ENCODE assay signal across 8 cellular contexts in the genomic region with DNA sequence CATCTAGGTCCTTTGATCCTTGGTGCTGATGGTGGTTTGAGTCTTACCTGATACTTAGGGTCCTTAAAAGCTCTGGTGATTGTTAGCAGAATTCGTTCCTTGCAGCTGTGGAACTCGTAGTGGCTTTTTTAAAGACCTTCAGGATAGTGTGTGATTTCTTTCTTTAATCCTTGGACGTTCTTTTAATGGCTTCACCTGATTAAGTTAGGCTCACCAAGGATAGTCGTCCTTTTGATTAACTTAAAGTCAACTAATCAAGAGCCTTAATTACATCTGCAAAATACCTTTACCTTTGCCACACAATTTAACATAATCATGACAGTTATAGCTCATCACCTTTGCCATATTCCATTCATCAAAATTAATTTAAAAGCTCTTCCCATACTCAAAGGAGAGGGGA.
"Had no signal": no experiment of that assay in that cellular context is flagged by ENCODE, and none has a peak within 500 bp of the region (broad histone marks: within the 10 kb centered on the region; RNA-seq: fewer than 3 reads in every experiment).

No MANE protein-coding gene starts in this region.

- DNase-seq: GDM1, GF-D8 had no signal

- H3K4me3 ChIP-seq: GM12878 had no signal

- ATAC-seq: GM12878 had no signal

- FAIRE-seq: G401.6, GM12878, GM12891, GM12892, GM18507, GM19239 had no signal
